In the genomic region with DNA sequence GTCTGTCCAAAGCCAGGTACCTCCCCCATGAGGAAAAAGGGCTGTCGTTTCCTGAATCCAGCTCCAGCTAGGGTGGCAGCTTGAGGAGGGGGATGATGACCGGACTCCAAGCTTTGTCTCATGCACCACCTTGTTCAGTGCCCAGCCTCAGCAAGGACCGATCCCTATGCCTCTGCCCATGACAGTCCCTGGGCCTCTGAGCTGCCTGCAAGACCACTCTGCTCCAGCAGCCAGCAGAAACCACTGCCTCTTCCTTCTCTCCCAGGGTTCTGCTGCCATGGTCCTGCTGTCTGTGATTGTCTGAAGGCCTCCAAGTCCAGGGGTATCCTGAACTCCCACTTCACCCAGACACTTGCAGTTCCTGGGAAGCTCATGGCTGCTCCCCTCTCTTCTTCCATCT, we compare ENCODE assay signal across 1 cellular context.
TF ChIP-seq lines count a peak whose summit lies in the region.

No MANE protein-coding gene starts in this region.

TF ChIP-seq in H1, 55 proteins besides CTCF, POLR2A, EP300 and RAD21:
- no peak for TF ChIP-seq RXRA (IDR thresholded peaks at IDR 0.05; ENCODE audit: insufficient read depth, low read depth, low read length)
- TF ChIP-seq SUZ12 (IDR thresholded peaks at IDR 0.05; ENCODE audit: low read length), result no peak
- no peak for TF ChIP-seq PHF8 (conservative IDR thresholded peaks at IDR 0.05; ENCODE audit: low read depth, low read length)
- TF ChIP-seq ASH2L (IDR thresholded peaks at IDR 0.05; ENCODE audit: low read length), result no peak
- no peak for TF ChIP-seq HDAC6 (IDR thresholded peaks at IDR 0.05; ENCODE audit: low read depth, low read length)
TF ChIP-seq in H1: peak in this region for 0.
